ENCODE assay signal across 8 cellular contexts in the genomic region with DNA sequence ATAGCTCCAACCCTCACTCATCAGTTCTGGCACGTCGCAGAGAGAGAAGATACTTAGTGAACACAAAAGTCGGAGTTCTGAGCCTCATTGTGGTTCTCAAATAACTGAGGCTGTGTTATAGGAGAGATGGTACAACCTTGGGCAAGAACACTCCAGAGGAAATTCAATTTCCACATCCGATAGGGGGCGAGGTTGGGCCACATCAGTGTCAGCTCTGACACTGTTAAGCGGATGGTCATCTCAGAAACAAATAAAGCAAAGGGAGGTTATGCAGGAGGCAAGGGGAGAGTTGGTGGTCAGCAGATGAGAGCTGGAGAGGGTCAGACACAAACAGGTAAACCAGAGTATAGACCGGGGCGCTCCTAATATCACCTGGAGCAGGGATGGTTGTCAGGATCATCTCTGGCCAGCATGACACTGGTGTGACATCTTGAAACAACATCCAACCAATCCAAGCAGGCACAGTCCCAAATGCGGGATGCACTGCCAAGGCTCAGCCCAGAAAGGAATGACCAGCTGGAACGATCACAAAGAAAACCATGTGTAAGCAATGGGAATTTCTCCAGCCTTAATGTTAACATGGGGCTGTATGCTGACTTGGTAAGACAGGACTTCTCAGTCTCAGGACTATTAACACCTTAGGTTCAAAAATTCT.
DNase-seq lines count a peak whose midpoint lies in the region; ATAC-seq and TF ChIP-seq lines count a peak whose summit lies in the region.

No MANE protein-coding gene starts in this region.

- H3K9me3 ChIP-seq in psoas muscle, result no peaks in the 10 kb centered on the region

- ATAC-seq in psoas muscle (no peak), GM19463 (IDR thresholded peaks at IDR 0.05; ENCODE audit: unreplicated experiment) (no peak)

- peaks cover 5% of the 10 kb centered on the region for H3K4me1 Mint-ChIP-seq in activated CD4-positive, alpha-beta T cell treated with anti-CD3 and anti-CD28 coated beads, Interleukin-2, amount 10 ng/mL, durations not matched to agents 7 days and 5 days

- H3K4me3 Mint-ChIP-seq in activated CD4-positive, alpha-beta T cell treated with anti-CD3 and anti-CD28 coated beads, Interleukin-2, amount 10 ng/mL, durations not matched to agents 7 days and 5 days, result no peak overlapping the region

- CTCF ChIA-PET in activated CD4-positive, alpha-beta T cell treated with anti-CD3 and anti-CD28 coated beads, Interleukin-2, amount 10 ng/mL, durations not matched to agents 7 days and 5 days (lab: Charles Lee), result no interaction called here

- POLR2A ChIA-PET in activated CD4-positive, alpha-beta T cell treated with anti-CD3 and anti-CD28 coated beads, Interleukin-2, amount 10 ng/mL, durations not matched to agents 7 days and 5 days (lab: Charles Lee), result no interaction called here

- 51 to 60% (median 52%) methylated on average over 10 of the region's 10 CpGs for WGBS in psoas muscle, 3 donors

- H3K4me3 ChIP-seq in fibroblast of villous mesenchyme (ENCODE audit: low read depth, low read length) (no peak overlapping the region), psoas muscle (no peak overlapping the region)

- peak; percentile 60 for TF ChIP-seq CTCF in fibroblast of villous mesenchyme (IDR thresholded peaks at IDR 0.05; ENCODE audit: insufficient read depth, low read depth, low read length)
- no peak for TF ChIP-seq CTCF in psoas muscle (IDR thresholded peaks at IDR 0.05)

- H3K9me3 Mint-ChIP-seq in activated CD4-positive, alpha-beta T cell treated with anti-CD3 and anti-CD28 coated beads, Interleukin-2, amount 10 ng/mL, durations not matched to agents 7 days and 5 days, result no peaks in the 10 kb centered on the region

- H3K27ac ChIP-seq in temporal lobe (ENCODE audit: low read depth, low read length) (peak overlapping the region; percentile 14), psoas muscle (no peak overlapping the region)

- H3K27me3 ChIP-seq in psoas muscle (ENCODE audit: insufficient read depth in 3 of 3, low read length in 2 of 3), result no peaks in the 10 kb centered on the region

- DNase-seq in NOMO-1 (lab: John Stamatoyannopoulos, UW; ENCODE audit: unreplicated experiment in 2 of 2), result peak; percentile 25 to 45
- no peak for DNase-seq in NOMO-1 treated with dmso at 0.1 percent for 144 hours (lab: John Stamatoyannopoulos, UW; ENCODE audit: unreplicated experiment)
- DNase-seq in RPMI7951 (ENCODE audit: low read depth), result peak; percentile 16
- peak; percentile 64 for DNase-seq in fibroblast of villous mesenchyme (ENCODE audit: low read depth)
- DNase-seq in psoas muscle, result no peak
- DNase-seq in activated CD4-positive, alpha-beta T cell treated with anti-CD3 and anti-CD28 coated beads, Interleukin-2, amount 10 ng/mL, durations not matched to agents 7 days and 5 days, result no peak

- no peaks in the 10 kb centered on the region for H3K4me1 ChIP-seq in psoas muscle

- H3K27me3 Mint-ChIP-seq in activated CD4-positive, alpha-beta T cell treated with anti-CD3 and anti-CD28 coated beads, Interleukin-2, amount 10 ng/mL, durations not matched to agents 7 days and 5 days, result peaks cover 2% of the 10 kb centered on the region

- intact Hi-C loops in psoas muscle (cut with DNase I), result no loop called here

- H3K36me3 ChIP-seq in psoas muscle (ENCODE audit: insufficient read depth in 1 of 2, low read depth in 1 of 2), result no peaks in the 10 kb centered on the region

- H3K27ac Mint-ChIP-seq in activated CD4-positive, alpha-beta T cell treated with anti-CD3 and anti-CD28 coated beads, Interleukin-2, amount 10 ng/mL, durations not matched to agents 7 days and 5 days, result no peak overlapping the region

- no peaks in the 10 kb centered on the region for H3K36me3 Mint-ChIP-seq in activated CD4-positive, alpha-beta T cell treated with anti-CD3 and anti-CD28 coated beads, Interleukin-2, amount 10 ng/mL, durations not matched to agents 7 days and 5 days (ENCODE audit: low read depth)

Comparison
In these comparisons a context has a peak if more than half of its experiments do, and no peak if none do; other contexts are left out.
1. DNase-seq: peak in NOMO-1 (2 of 2), RPMI7951 (single experiment) and fibroblast of villous mesenchyme (single experiment); none in NOMO-1 treated with dmso at 0.1 percent for 144 hours (single experiment), psoas muscle (0 of 2) and activated CD4-positive, alpha-beta T cell treated with anti-CD3 and anti-CD28 coated beads, Interleukin-2, amount 10 ng/mL, durations not matched to agents 7 days and 5 days (single experiment).